In the genomic region with DNA sequence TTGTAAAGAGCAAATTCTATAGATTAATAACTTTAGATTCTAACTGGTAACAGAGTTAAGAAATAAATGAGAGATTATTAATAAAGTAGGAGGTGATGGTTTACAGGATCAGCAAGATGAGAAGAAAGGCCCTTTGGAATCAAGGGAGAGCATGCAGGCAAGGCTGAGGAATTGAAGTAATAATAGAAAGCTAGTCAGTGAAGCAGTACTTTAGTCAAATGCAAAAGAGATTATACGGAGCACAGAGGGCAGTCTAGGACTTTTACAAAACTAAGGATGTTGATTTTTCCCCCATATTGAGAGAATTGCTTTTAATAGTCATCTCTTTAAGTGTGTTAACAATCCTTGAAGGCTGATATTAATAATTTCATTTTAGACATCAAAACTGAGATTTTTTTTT, we compare ENCODE assay signal across 13 cellular contexts.
DNase-seq lines count a peak whose midpoint lies in the region; ATAC-seq and TF ChIP-seq lines count a peak whose summit lies in the region.
"Had no signal": no experiment of that assay in that cellular context is flagged by ENCODE, and none has a peak within 500 bp of the region (broad histone marks: within the 10 kb centered on the region; RNA-seq: fewer than 3 reads in every experiment).

No MANE protein-coding gene starts in this region.

- no peaks in the 10 kb centered on the region for H3K36me3 ChIP-seq in left ventricle myocardium inferior
- no peaks in the 10 kb centered on the region for H3K36me3 ChIP-seq in OCI-LY1 (ENCODE audit: insufficient read depth, low read length)
- no peaks in the 10 kb centered on the region for H3K36me3 ChIP-seq in endocrine pancreas (ENCODE audit: control insufficient read depth, insufficient read depth, low read length)

- H3K9me2 ChIP-seq in OCI-LY1 (ENCODE audit: low read depth, low read length), result no peaks in the 10 kb centered on the region

- H3K27ac ChIP-seq in left ventricle myocardium inferior (replicated peaks) (no peak overlapping the region), OCI-LY1 (ENCODE audit: low read depth, low read length, poor library complexity, severe bottlenecking) (peak overlapping the region; percentile 100)

- peaks cover 9% of the 10 kb centered on the region; the same call in 1 of the 2 replicates for H3F3A ChIP-seq in OCI-LY1 (ENCODE audit: insufficient read depth, low read length)

- POLR2A ChIA-PET in GM10248 (lab: Yijun Ruan, JAX), result no interaction called here

- no peaks in the 10 kb centered on the region for H3K79me2 ChIP-seq in OCI-LY1 (ENCODE audit: insufficient read depth, low read length)

- H3K4me3 ChIP-seq in left ventricle myocardium inferior, result no peak overlapping the region
- peak overlapping the region; percentile 18 for H3K4me3 ChIP-seq in OCI-LY1 (ENCODE audit: low read depth, low read length, poor library complexity, severe bottlenecking)
- H3K4me3 ChIP-seq in endocrine pancreas (ENCODE audit: control insufficient read depth, insufficient read depth, low read length), result peak overlapping the region; percentile 66

- intact Hi-C loops in Right ventricle myocardium superior (cut with DNase I), result no loop called here
- intact Hi-C loops in left ventricle myocardium inferior (cut with micrococcal nuclease), result no loop called here

- H3K27me3 ChIP-seq in left ventricle myocardium inferior (ENCODE audit: low read depth), result no peaks in the 10 kb centered on the region
- H3K27me3 ChIP-seq in OCI-LY1 (ENCODE audit: insufficient read depth, low read length), result no peaks in the 10 kb centered on the region
- H3K27me3 ChIP-seq in endocrine pancreas (ENCODE audit: control insufficient read depth, insufficient read depth, low read length), result no peaks in the 10 kb centered on the region

- H3K9me3 ChIP-seq in left ventricle myocardium inferior (replicated peaks), result no peaks in the 10 kb centered on the region
- H3K9me3 ChIP-seq in OCI-LY1 (ENCODE audit: low read length), result no peaks in the 10 kb centered on the region
- no peaks in the 10 kb centered on the region for H3K9me3 ChIP-seq in endocrine pancreas (ENCODE audit: control insufficient read depth, low read length)

- TF ChIP-seq CTCF in left ventricle myocardium inferior (IDR thresholded peaks at IDR 0.05; ENCODE audit: borderline replicate concordance) (no peak), OCI-LY1 (IDR thresholded peaks at IDR 0.05; ENCODE audit: low read length) (peak; percentile 25; the same call in 1 of the 2 replicates), GM10248 (IDR thresholded peaks at IDR 0.05; ENCODE audit: control extremely low read depth, extremely low read depth, low read depth, missing control alignments) (no peak)

- peaks cover 12% of the 10 kb centered on the region for H3K4me1 ChIP-seq in left ventricle myocardium inferior
- H3K4me1 ChIP-seq in OCI-LY1 (ENCODE audit: insufficient read depth, low read length, severe bottlenecking), result peaks cover 100% of the 10 kb centered on the region
- H3K4me1 ChIP-seq in endocrine pancreas (ENCODE audit: control insufficient read depth, insufficient read depth, low read length), result peaks cover 9% of the 10 kb centered on the region

- H3K9ac ChIP-seq in OCI-LY1 (ENCODE audit: low read length), result peak overlapping the region; percentile 81
- no peak overlapping the region for H3K9ac ChIP-seq in endocrine pancreas (ENCODE audit: control insufficient read depth, insufficient read depth, low read length)

- no peaks in the 10 kb centered on the region for H4K20me1 ChIP-seq in OCI-LY1 (ENCODE audit: insufficient read depth, low read length)

- CTCF ChIA-PET in GM10248 (lab: Yijun Ruan, JAX), result interaction anchor here (0.8 to 1.3 kb wide), 2 partner anchors 16 to 31 kb away, joined by 3 read pairs; no protein-coding TSS in a partner anchor

- H3K4me2 ChIP-seq in OCI-LY1 (ENCODE audit: low read length), result peak overlapping the region; percentile 54

- ATAC-seq in Right ventricle myocardium superior (ENCODE audit: poor library complexity), result peak; percentile 71
- no peak for ATAC-seq in HG03025 (IDR thresholded peaks at IDR 0.05; ENCODE audit: low FRiP score, unreplicated experiment)
- ATAC-seq: HCT116 had no signal

- no peak for DNase-seq in Right ventricle myocardium superior
- no peak for DNase-seq in left ventricle myocardium inferior
- DNase-seq in activated CD4-positive, alpha-beta T cell treated with anti-CD3 and anti-CD28 coated beads for 4 hours, result no peak
- DNase-seq in GM10248 (ENCODE audit: extremely low spot score), result no peak
- DNase-seq: 8988T; ACHN; C1 segment of cervical spinal cord; CD4-positive, alpha-beta T cell; DMS79 had no signal

- no peak overlapping the region for H2AFZ ChIP-seq in OCI-LY1 (ENCODE audit: low read length)
